In the genomic region with DNA sequence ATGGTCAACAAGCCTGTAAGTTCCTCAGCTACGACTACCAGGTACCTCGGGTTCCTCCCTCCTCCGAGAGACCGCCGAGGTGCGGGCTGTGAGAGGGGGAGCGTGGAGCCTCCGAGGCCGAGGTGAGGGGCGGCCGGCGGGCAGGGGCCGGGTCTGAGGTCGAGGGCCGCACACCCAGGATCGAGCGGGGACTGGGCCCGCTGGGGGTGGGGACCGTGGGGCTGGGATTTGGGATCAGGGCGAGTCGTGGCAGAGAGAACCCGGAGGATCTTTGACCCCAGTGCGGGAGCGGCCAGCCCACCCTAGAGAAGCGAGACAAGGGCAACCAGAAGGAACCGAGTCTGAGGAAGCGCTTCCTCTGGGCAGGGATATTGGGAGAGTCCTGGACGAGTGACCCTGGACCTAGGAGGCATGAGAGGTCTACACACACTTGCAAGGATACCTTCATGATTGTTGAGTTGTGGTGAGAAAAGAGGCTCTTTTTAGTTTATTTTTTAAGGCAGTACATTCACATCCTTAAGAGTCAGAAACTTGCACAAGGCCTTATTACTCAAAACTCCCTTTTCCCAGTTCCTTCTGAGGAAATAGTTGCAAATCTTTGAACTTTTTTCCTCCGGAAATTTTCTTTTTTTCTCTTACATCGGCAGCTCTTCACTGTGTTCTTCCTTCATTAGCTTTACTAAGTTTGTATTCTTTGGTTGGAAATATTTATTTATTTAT, we compare ENCODE assay signal across 8 cellular contexts. TPM values are rescaled to one million over a fixed set of nuclear protein-coding genes. Genes with fewer than 3 reads are reported as not detected.
A peak's percentile ranks its signal among the peaks of the same experiment; 100 is the strongest.
DNase-seq lines count a peak whose midpoint lies in the region; ATAC-seq, FAIRE-seq and TF ChIP-seq lines count a peak whose summit lies in the region.

No MANE protein-coding gene starts in this region.

- H3K27me3 ChIP-seq in testis: no peaks in the 10 kb centered on the region

- H3K9me3 ChIP-seq in kidney (ENCODE audit: control insufficient read depth in 1 of 2, low read length in 2 of 2) (no peaks in the 10 kb centered on the region), testis (no peaks in the 10 kb centered on the region)

- H3K36me3 Mint-ChIP-seq in activated naive CD4-positive, alpha-beta T cell treated with anti-CD3 and anti-CD28 coated beads, Interleukin-2, amount 50 U/mL, for 24 hours: peaks cover 2% of the 10 kb centered on the region

- H3K4me3 ChIP-seq in astrocyte of the spinal cord (ENCODE audit: low read depth, low read length): peak overlapping the region; percentile 81
- peak overlapping the region; percentile 91 for H3K4me3 ChIP-seq in kidney (ENCODE audit: low read length in 2 of 2)
- H3K4me3 ChIP-seq in testis: peak overlapping the region; percentile 72 to 75

- no peaks in the 10 kb centered on the region for H3K27me3 Mint-ChIP-seq in activated naive CD4-positive, alpha-beta T cell treated with anti-CD3 and anti-CD28 coated beads, Interleukin-2, amount 50 U/mL, for 24 hours

- no peaks in the 10 kb centered on the region for H3K9me3 Mint-ChIP-seq in activated naive CD4-positive, alpha-beta T cell treated with anti-CD3 and anti-CD28 coated beads, Interleukin-2, amount 50 U/mL, for 24 hours

- peak overlapping the region; percentile 88 for H3K27ac Mint-ChIP-seq in activated naive CD4-positive, alpha-beta T cell treated with anti-CD3 and anti-CD28 coated beads, Interleukin-2, amount 50 U/mL, for 24 hours

- peak overlapping the region; percentile 99 for H3K27ac ChIP-seq in kidney (ENCODE audit: low read depth in 2 of 2, low read length in 2 of 2)
- H3K27ac ChIP-seq in testis: peak overlapping the region; percentile 97

- in situ Hi-C loops in astrocyte of the spinal cord (cut with HindIII; ENCODE audit: low sequenced_read_pairs): no loop called here

- no peak for TF ChIP-seq POLR2A in testis (IDR thresholded peaks at IDR 0.05)
- no peak for TF ChIP-seq POLR2A in H54 (IDR thresholded peaks at IDR 0.05; ENCODE audit: low read depth, low read length)

- intact Hi-C loops in kidney (cut with DNase I) (no loop called here), testis (cut with DNase I; ENCODE audit: low total_unique reads) (no loop called here)

- TF ChIP-seq CTCF in astrocyte of the spinal cord (IDR thresholded peaks at IDR 0.05; ENCODE audit: low read depth, low read length): no peak
- no peak for TF ChIP-seq CTCF in kidney (IDR thresholded peaks at IDR 0.05; ENCODE audit: borderline replicate concordance, extremely low read depth, insufficient read depth)
- no peak for TF ChIP-seq CTCF in testis (IDR thresholded peaks at IDR 0.05)

- no peak for DNase-seq in activated naive CD4-positive, alpha-beta T cell (lab: John Stamatoyannopoulos, UW)
- DNase-seq in astrocyte of the spinal cord (ENCODE audit: low read depth, low spot score) (peak; percentile 22), kidney (no peak), testis (no peak), H54 (ENCODE audit: insufficient read length, low spot score) (no peak)

- ATAC-seq in HG02885 (IDR thresholded peaks at IDR 0.05; ENCODE audit: poor library complexity, unreplicated experiment) (no peak), HG03439 (IDR thresholded peaks at IDR 0.05; ENCODE audit: unreplicated experiment) (no peak)

- peak overlapping the region; percentile 73 to 95 for H3K9ac ChIP-seq in kidney (ENCODE audit: low read length in 2 of 2)

- 4 to 9% methylated on average over 11 to 27 of the region's 30 CpGs for WGBS in testis, 2 donors

- peaks cover 0 to 2% of the 10 kb centered on the region in 2 donors for H3K4me1 ChIP-seq in kidney (ENCODE audit: control insufficient read depth in 1 of 2, insufficient read depth in 1 of 2, low read depth in 1 of 2, low read length in 2 of 2)
- no peaks in the 10 kb centered on the region for H3K4me1 ChIP-seq in testis

- H3K4me3 Mint-ChIP-seq in activated naive CD4-positive, alpha-beta T cell treated with anti-CD3 and anti-CD28 coated beads, Interleukin-2, amount 50 U/mL, for 24 hours: peak overlapping the region; percentile 97

- peaks cover 29% of the 10 kb centered on the region for H3K4me1 Mint-ChIP-seq in activated naive CD4-positive, alpha-beta T cell treated with anti-CD3 and anti-CD28 coated beads, Interleukin-2, amount 50 U/mL, for 24 hours

- FAIRE-seq in kidney (lab: Jason Lieb, UNC) (no peak), H54 (lab: Jason Lieb, UNC) (no peak)

- no peaks in the 10 kb centered on the region for H3K36me3 ChIP-seq in kidney (ENCODE audit: control insufficient read depth in 1 of 2, insufficient read depth in 2 of 2, low read length in 2 of 2)
- no peaks in the 10 kb centered on the region for H3K36me3 ChIP-seq in testis (ENCODE audit: low read depth, missing control alignments)

RNA-seq across cellular contexts. Expression of a gene that starts 0.4 kb away (rescaled TPM):
- total RNA-seq in kidney (7.1 TPM), testis (10 to 100 TPM; 22.8 to 46.2 TPM)
- polyA plus RNA-seq in kidney (ENCODE audit: insufficient read depth, low read depth, low replicate concordance) (9.7 TPM), testis (ENCODE audit: insufficient read depth, low read depth, low replicate concordance) (43.1 TPM)

RNA-seq across cellular contexts. Expression of a gene that starts 28.3 kb away (rescaled TPM):
- total RNA-seq in kidney: 190 TPM
- polyA plus RNA-seq in kidney (ENCODE audit: insufficient read depth, low read depth, low replicate concordance): 74.0 TPM
- total RNA-seq in testis: 100 to 1,000 TPM; 120 to 159 TPM
- 232 TPM for polyA plus RNA-seq in testis (ENCODE audit: insufficient read depth, low read depth, low replicate concordance)
